27 cellular contexts compared by ENCODE assay signal in genomic region chr12:197911-198695, GRCh38.
"Had no signal": no experiment of that assay in that cellular context is flagged by ENCODE, and none has a peak within 500 bp of the region (broad histone marks: within the 10 kb centered on the region; RNA-seq: fewer than 3 reads in every experiment).

No MANE protein-coding gene starts in this region.

- H3K4me3 Mint-ChIP-seq: activated CD8-positive, alpha-beta T cell treated with anti-CD3 and anti-CD28 coated beads, Interleukin-2, amount 10 ng/mL, durations not matched to agents 7 days and 5 days; activated naive CD8-positive, alpha-beta T cell treated with anti-CD3 and anti-CD28 coated beads, Interleukin-2, amount 50 U/mL, for 24 hours; T-helper 17 cell; WTC11 had no signal

- H3K9me3 Mint-ChIP-seq: activated naive CD4-positive, alpha-beta T cell treated with anti-CD3 and anti-CD28 coated beads, Interleukin-2, amount 50 U/mL, for 72 hours; activated naive CD8-positive, alpha-beta T cell treated with anti-CD3 and anti-CD28 coated beads, Interleukin-2, amount 50 U/mL, for 24 hours had no signal

- H3K27ac Mint-ChIP-seq: activated CD8-positive, alpha-beta T cell treated with anti-CD3 and anti-CD28 coated beads, Interleukin-2, amount 10 ng/mL, durations not matched to agents 7 days and 5 days; activated naive CD4-positive, alpha-beta T cell treated with anti-CD3 and anti-CD28 coated beads, Interleukin-2, amount 50 U/mL, for 72 hours; activated naive CD8-positive, alpha-beta T cell treated with anti-CD3 and anti-CD28 coated beads, Interleukin-2, amount 50 U/mL, for 24 hours; brain; T-helper 17 cell; WTC11 had no signal

- FAIRE-seq: astrocyte, K562, RCC 7860 had no signal

- DNase-seq: activated CD4-positive, alpha-beta T cell treated with anti-CD3 and anti-CD28 coated beads for 48 hours; activated CD4-positive, alpha-beta T cell treated with anti-CD3 and anti-CD28 coated beads, Interleukin-2, amount 50 U/mL, for 4 hours; activated CD4-positive, CD25-positive, alpha-beta regulatory T cell treated with anti-CD3 and anti-CD28 coated beads, Interleukin-2, amount 50 U/mL, for 72 hours; activated CD8-positive, alpha-beta memory T cell treated with anti-CD3 and anti-CD28 coated beads, Interleukin-2, amount 50 U/mL, for 48 hours; activated CD8-positive, alpha-beta T cell treated with anti-CD3 and anti-CD28 coated beads, Interleukin-2, amount 10 ng/mL, durations not matched to agents 7 days and 5 days; activated effector memory CD4-positive, alpha-beta T cell treated with anti-CD3 and anti-CD28 coated beads, Interleukin-2, amount 50 U/mL, for 16 hours; activated naive CD4-positive, alpha-beta T cell treated with Interleukin-2 at 50 U/mL for 16 hours; activated naive CD8-positive, alpha-beta T cell treated with anti-CD3 and anti-CD28 coated beads, Interleukin-2, amount 50 U/mL, for 24 hours; activated T-cell treated with anti-CD3 and anti-CD28 coated beads, Interleukin-2, amount 50 U/mL, for 1 hour; amniotic stem cell; Karpas-422; NCI-H1048; NCI-H146; NCI-H187 treated with DMSO at 0.1 percent for 48 hours; NCI-H2081 treated with DMSO at 0.1 percent for 48 hours; NCI-H446; NCI-H524; PC-3; SIG-M5; T-helper 17 cell; T-helper 9 cell had no signal

- ATAC-seq: activated CD8-positive, alpha-beta T cell treated with anti-CD3 and anti-CD28 coated beads, Interleukin-2, amount 10 ng/mL, durations not matched to agents 7 days and 5 days; activated naive CD4-positive, alpha-beta T cell treated with anti-CD3 and anti-CD28 coated beads, Interleukin-2, amount 50 U/mL, for 72 hours; activated naive CD8-positive, alpha-beta T cell treated with anti-CD3 and anti-CD28 coated beads, Interleukin-2, amount 50 U/mL, for 24 hours; K562; PC-3; T-helper 17 cell; WTC11 had no signal

- H3K4me1 Mint-ChIP-seq: activated naive CD8-positive, alpha-beta T cell treated with anti-CD3 and anti-CD28 coated beads, Interleukin-2, amount 50 U/mL, for 24 hours had no signal

- H3K36me3 Mint-ChIP-seq: activated naive CD4-positive, alpha-beta T cell treated with anti-CD3 and anti-CD28 coated beads, Interleukin-2, amount 50 U/mL, for 72 hours; brain; WTC11 had no signal
